ENCODE assay signal across 14 cellular contexts in genomic region chr3:195356151-195357086, GRCh38.
DNase-seq lines count a peak whose midpoint lies in the region; ATAC-seq and TF ChIP-seq lines count a peak whose summit lies in the region.
"Had no signal": no experiment of that assay in that cellular context is flagged by ENCODE, and none has a peak within 500 bp of the region (broad histone marks: within the 10 kb centered on the region; RNA-seq: fewer than 3 reads in every experiment).

No MANE protein-coding gene starts in this region.

- H3K79me2 ChIP-seq in H9 (ENCODE audit: insufficient read depth, low read length): no peaks in the 10 kb centered on the region
- H3K79me2 ChIP-seq in PC-3 (ENCODE audit: low read length): 0 out of 2 replicates have a peak, but pooled peaks cover 3% of the 10 kb centered on the region
- peaks cover 42% of the 10 kb centered on the region for H3K79me2 ChIP-seq in SK-N-SH (ENCODE audit: insufficient read depth)

- H3K27ac ChIP-seq in H9 (ENCODE audit: insufficient read length, low read depth, low read length) (no peak overlapping the region), right atrium auricular region (peak overlapping the region in 1 of 2 donors; percentile 45), PC-3 (ENCODE audit: low read length) (no peak overlapping the region), SK-N-SH (ENCODE audit: low read depth in 2 of 2, low read length in 1 of 2) (no peak overlapping the region)

- H3K27ac Mint-ChIP-seq in H9: peak overlapping the region; percentile 70 to 83 (median 78); a peak in 6 of 7 replicates
- H3K27ac Mint-ChIP-seq: activated naive CD4-positive, alpha-beta T cell treated with anti-CD3 and anti-CD28 coated beads, Interleukin-2, amount 10 ng/mL, durations not matched to agents 7 days and 5 days; B cell; nephron had no signal

- peaks cover 0 to 9% (median 4%) of the 10 kb centered on the region in 3 experiments; a peak in 3 of 7 replicates for H3K36me3 Mint-ChIP-seq in H9 (ENCODE audit: insufficient read depth in 1 of 3, low read depth in 3 of 3)

- H2BK15ac ChIP-seq in H9 (ENCODE audit: low read depth, low read length): no peak overlapping the region

- no peaks in the 10 kb centered on the region for H3K27me3 Mint-ChIP-seq in H9 (ENCODE audit: low read depth)
- H3K27me3 Mint-ChIP-seq: activated naive CD4-positive, alpha-beta T cell treated with anti-CD3 and anti-CD28 coated beads, Interleukin-2, amount 10 ng/mL, durations not matched to agents 7 days and 5 days; B cell had no signal

- H3K36me3 ChIP-seq in right atrium auricular region (no peaks in the 10 kb centered on the region), PC-3 (ENCODE audit: low read depth, low read length) (no peaks in the 10 kb centered on the region), SK-N-SH (replicated peaks in 1 of 2; ENCODE audit: control insufficient read depth in 1 of 2, insufficient read depth in 2 of 2, low read length in 1 of 2) (peaks cover 0 to 5% of the 10 kb centered on the region in 2 experiments)

- POLR2A ChIA-PET in PC-3 (lab: Charles Lee; ENCODE audit: unreplicated experiment) (no interaction called here), SK-N-SH (lab: Yijun Ruan, JAX) (no interaction called here)

- TF ChIP-seq EP300 in SK-N-SH (IDR thresholded peaks at IDR 0.05; ENCODE audit: borderline replicate concordance in 1 of 2, low read depth in 1 of 2, low read length in 1 of 2): no peak

- H2BK12ac ChIP-seq in H9 (ENCODE audit: insufficient read length, low read depth, low read length): no peak overlapping the region

- H4K8ac ChIP-seq in H9 (replicated peaks; ENCODE audit: insufficient read length, low read depth, low read length): no peak overlapping the region

- H4K5ac ChIP-seq in H9 (ENCODE audit: insufficient read length, low read depth, low read length): no peak overlapping the region

- H3F3A ChIP-seq in PC-3 (ENCODE audit: low read length, unreplicated experiment) (no peaks in the 10 kb centered on the region), SK-N-SH (replicated peaks; ENCODE audit: insufficient read depth) (peaks cover 13% of the 10 kb centered on the region)

- H3K4me1 ChIP-seq in H9 (ENCODE audit: insufficient read depth, low read length) (no peaks in the 10 kb centered on the region), right atrium auricular region (peaks cover 0 to 20% of the 10 kb centered on the region in 2 donors), PC-3 (ENCODE audit: insufficient read depth, low read length) (0 out of 2 replicates have a peak, but pooled peaks cover 7% of the 10 kb centered on the region), SK-N-SH (ENCODE audit: control insufficient read depth in 1 of 2, insufficient read depth in 2 of 2, low read depth in 1 of 2, low read length in 1 of 2) (peaks cover 0 to 10% of the 10 kb centered on the region in 2 experiments; a peak in 1 of 4 replicates)

- no peak overlapping the region for H3K18ac ChIP-seq in H9 (ENCODE audit: insufficient read length, low read depth, low read length)

- no peak overlapping the region for H3K4me3 Mint-ChIP-seq in H9
- H3K4me3 Mint-ChIP-seq: activated naive CD4-positive, alpha-beta T cell treated with anti-CD3 and anti-CD28 coated beads, Interleukin-2, amount 10 ng/mL, durations not matched to agents 7 days and 5 days; B cell; nephron had no signal

- H3T11ph ChIP-seq in H9 (ENCODE audit: low read length): no peak overlapping the region

- no peak overlapping the region for H3K56ac ChIP-seq in H9 (ENCODE audit: insufficient read length, low read depth, low read length)

- H2BK120ac ChIP-seq in H9 (ENCODE audit: low read depth, low read length, poor library complexity, severe bottlenecking): no peak overlapping the region

- H2AFZ ChIP-seq in H9 (ENCODE audit: low read length) (no peak overlapping the region), PC-3 (ENCODE audit: low read length) (no peak overlapping the region), SK-N-SH (ENCODE audit: low read depth) (no peak overlapping the region)

- H3K9ac ChIP-seq in H9 (ENCODE audit: extremely low read depth, insufficient read length, low read length) (no peak overlapping the region), PC-3 (ENCODE audit: low read length) (no peak overlapping the region), SK-N-SH (no peak overlapping the region)

- peak; percentile 29 for DNase-seq in H9
- peak; percentile 86 for DNase-seq in cerebellar cortex (ENCODE audit: low spot score)
- peak; percentile 65 for DNase-seq in right atrium auricular region (ENCODE audit: low spot score)
- peak; percentile 34 to 94 (median 60) for DNase-seq in posterior cingulate gyrus
- no peak for DNase-seq in PC-3
- no peak for DNase-seq in GM13977 (ENCODE audit: low spot score)
- no peak for DNase-seq in SK-N-SH
- DNase-seq in stimulated activated naive CD8-positive, alpha-beta T cell treated with anti-CD3 and anti-CD28 coated beads, Interleukin-15, Interleukin-2, amounts not matched to agents 100 U/mL and 50 U/mL, for 24 hours: no peak
- DNase-seq: activated CD4-positive, alpha-beta T cell treated with anti-CD3 and anti-CD28 coated beads, Interleukin-2, amount 50 U/mL, for 48 hours; activated naive CD4-positive, alpha-beta T cell treated with anti-CD3 and anti-CD28 coated beads, Interleukin-2, amount 10 ng/mL, durations not matched to agents 7 days and 5 days; effector memory CD4-positive, alpha-beta T cell; NCI-H2171 had no signal

- in situ Hi-C loops in GM13977 (cut with MboI; ENCODE audit: low pct_unique_long_range_greater_than_20kb, low sequenced_read_pairs, unreplicated experiment): no loop called here

- BruUV-seq in PC-3 (replicated peaks; lab: Mats Ljungman, UMichigan): no TSS peak

- H4K91ac ChIP-seq in H9 (ENCODE audit: insufficient read length, low read depth, low read length): no peak overlapping the region

- no CpG with 5 or more reads among the region's 16 CpGs for WGBS in H9 (ENCODE audit: extremely low coverage, insufficient read length, low lambda C conversion rate)
- WGBS in SK-N-SH (ENCODE audit: low lambda C conversion rate): 93% methylated on average over 15 of the region's 16 CpGs

- H3K14ac ChIP-seq in H9 (ENCODE audit: insufficient read depth, low read length): no peak overlapping the region; the same call in 1 of the 2 replicates

- no peak overlapping the region for H3K23ac ChIP-seq in H9 (ENCODE audit: insufficient read length, low read depth, low read length)

- no peak overlapping the region for H3K4ac ChIP-seq in H9 (ENCODE audit: low read depth, low read length)

- H4K20me1 ChIP-seq in H9 (ENCODE audit: control insufficient read depth, insufficient read depth, insufficient read length) (no peaks in the 10 kb centered on the region), PC-3 (ENCODE audit: low read length) (no peaks in the 10 kb centered on the region), SK-N-SH (ENCODE audit: insufficient read depth) (no peaks in the 10 kb centered on the region)

- H3K9me3 Mint-ChIP-seq in H9: no peaks in the 10 kb centered on the region
- H3K9me3 Mint-ChIP-seq: activated naive CD4-positive, alpha-beta T cell treated with anti-CD3 and anti-CD28 coated beads, Interleukin-2, amount 10 ng/mL, durations not matched to agents 7 days and 5 days; nephron had no signal

- H3K4me3 ChIP-seq in right atrium auricular region (no peak overlapping the region), PC-3 (ENCODE audit: low read length) (no peak overlapping the region), SK-N-SH (ENCODE audit: low read depth in 2 of 2, low read length in 1 of 2) (no peak overlapping the region)

- H3K23me2 ChIP-seq in H9 (ENCODE audit: insufficient read length, low read depth, low read length, poor library complexity, severe bottlenecking): no peaks in the 10 kb centered on the region

- no peaks in the 10 kb centered on the region for H3K9me3 ChIP-seq in H9 (ENCODE audit: control insufficient read depth, low read depth, low read length)
- H3K9me3 ChIP-seq in right atrium auricular region: no peaks in the 10 kb centered on the region
- H3K9me3 ChIP-seq in PC-3 (ENCODE audit: low read length): no peaks in the 10 kb centered on the region
- no peaks in the 10 kb centered on the region for H3K9me3 ChIP-seq in SK-N-SH

- no peak overlapping the region for H3K4me2 ChIP-seq in H9 (ENCODE audit: insufficient read depth, insufficient read length, low read length)
- H3K4me2 ChIP-seq in PC-3 (ENCODE audit: low read length): no peak overlapping the region
- H3K4me2 ChIP-seq in SK-N-SH: no peak overlapping the region

- no peak overlapping the region for H2BK20ac ChIP-seq in H9 (ENCODE audit: low read depth, low read length, poor library complexity, severe bottlenecking)

- no peak for ATAC-seq in PC-3
- ATAC-seq in stimulated activated naive CD8-positive, alpha-beta T cell treated with anti-CD3 and anti-CD28 coated beads, Interleukin-15, Interleukin-2, amounts not matched to agents 100 U/mL and 50 U/mL, for 24 hours: no peak

- CTCF ChIA-PET in PC-3 (lab: Charles Lee): no interaction called here
- CTCF ChIA-PET in SK-N-SH (lab: Yijun Ruan, JAX): interaction anchor here (1.1 to 1.2 kb wide), 2 partner anchors 11 to 25 kb away, joined by 3 read pairs; no protein-coding TSS in a partner anchor

- H3K27me3 ChIP-seq in H9 (ENCODE audit: insufficient read depth, low read length) (no peaks in the 10 kb centered on the region), right atrium auricular region (no peaks in the 10 kb centered on the region), PC-3 (ENCODE audit: low read length) (no peaks in the 10 kb centered on the region), SK-N-SH (ENCODE audit: insufficient read depth) (no peaks in the 10 kb centered on the region)

- TF ChIP-seq CTCF in H9 (conservative IDR thresholded peaks at IDR 0.05): no peak
- TF ChIP-seq CTCF in right atrium auricular region (IDR thresholded peaks at IDR 0.05): no peak
- TF ChIP-seq CTCF in PC-3 (conservative IDR thresholded peaks at IDR 0.05; ENCODE audit: low read depth, low read length): no peak
- TF ChIP-seq CTCF in GM13977 (IDR thresholded peaks at IDR 0.05; ENCODE audit: extremely low read depth, insufficient read depth, missing control alignments): no peak
- TF ChIP-seq CTCF in SK-N-SH (IDR thresholded peaks at IDR 0.05): no peak

- TF ChIP-seq RAD21 in SK-N-SH (IDR thresholded peaks at IDR 0.05; ENCODE audit: low read length): no peak

- H3K79me1 ChIP-seq in H9 (ENCODE audit: insufficient read depth, low read depth, low read length, poor library complexity, severe bottlenecking): no peaks in the 10 kb centered on the region

- H3K9me2 ChIP-seq in PC-3 (replicated peaks; ENCODE audit: low read length) (no peaks in the 10 kb centered on the region), SK-N-SH (no peaks in the 10 kb centered on the region)

- peaks cover 27 to 30% of the 10 kb centered on the region in 2 experiments for H3K4me1 Mint-ChIP-seq in H9
- H3K4me1 Mint-ChIP-seq: nephron had no signal

- H2BK5ac ChIP-seq in H9 (ENCODE audit: insufficient read length, low read length): no peak overlapping the region

- H2AK5ac ChIP-seq in H9 (ENCODE audit: insufficient read length, low read length): no peak overlapping the region

- intact Hi-C loops in posterior cingulate gyrus (cut with DNase I): no loop called here
- intact Hi-C loops in PC-3 (cut with micrococcal nuclease): no loop called here

TF ChIP-seq in SK-N-SH, 30 proteins besides CTCF, POLR2A, EP300 and RAD21 (continues in another document):
- TF ChIP-seq FOXM1 (IDR thresholded peaks at IDR 0.05; ENCODE audit: low read depth): no peak

Comparison
In these comparisons a context has a peak if more than half of its experiments do, and no peak if none do; other contexts are left out.
1. DNase-seq: peak in H9 (single experiment), cerebellar cortex (single experiment), right atrium auricular region (single experiment) and posterior cingulate gyrus (10 of 10); none in PC-3 (single experiment), GM13977 (single experiment), SK-N-SH (single experiment) and stimulated activated naive CD8-positive, alpha-beta T cell treated with anti-CD3 and anti-CD28 coated beads, Interleukin-15, Interleukin-2, amounts not matched to agents 100 U/mL and 50 U/mL, for 24 hours (single experiment).